Comparison of ENCODE assay signal across 22 cellular contexts in the genomic region with DNA sequence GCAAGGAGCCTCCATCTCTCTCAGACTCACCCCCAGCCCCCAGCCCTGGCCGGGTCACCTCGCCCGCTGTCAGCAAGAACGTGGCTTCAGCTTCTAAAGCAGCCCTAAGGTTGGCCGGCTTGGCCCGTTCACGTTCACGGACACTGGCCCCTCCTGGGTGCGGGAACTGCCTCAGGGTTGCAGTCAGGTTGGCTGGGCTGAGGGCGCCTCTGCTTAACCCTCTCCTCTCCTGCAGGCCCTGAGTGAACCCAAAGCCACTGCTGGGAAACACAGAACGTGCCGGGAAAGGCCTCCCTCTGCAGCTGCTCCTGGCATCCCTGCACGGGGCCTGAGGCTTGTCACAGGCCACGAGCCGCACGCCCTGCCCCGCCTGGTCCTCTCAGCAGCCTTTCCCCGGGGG. TPM values are rescaled to one million over a fixed set of nuclear protein-coding genes. Genes with fewer than 3 reads are reported as not detected.
DNase-seq lines count a peak whose midpoint lies in the region; ATAC-seq, FAIRE-seq and TF ChIP-seq lines count a peak whose summit lies in the region.
"Had no signal": no experiment of that assay in that cellular context is flagged by ENCODE, and none has a peak within 500 bp of the region (broad histone marks: within the 10 kb centered on the region; RNA-seq: fewer than 3 reads in every experiment).

No MANE protein-coding gene starts in this region.

- peaks cover 9% of the 10 kb centered on the region for H3K9me1 ChIP-seq in K562 (ENCODE audit: control insufficient read depth, insufficient read depth, low read length)

- H2AK5ac ChIP-seq in mesendoderm (ENCODE audit: low read length): no peak overlapping the region

- no peak overlapping the region for H2BK120ac ChIP-seq in mesendoderm (ENCODE audit: low read depth, low read length)

- 21% methylated on average over 6 of the region's 18 CpGs for WGBS in HepG2 (ENCODE audit: low lambda C conversion rate)
- 47% methylated on average over 10 of the region's 18 CpGs for WGBS in right lobe of liver (ENCODE audit: insufficient coverage, low coverage, low lambda C conversion rate, missing lambda C conversion rate)
- WGBS in K562 (ENCODE audit: insufficient coverage, low coverage, missing lambda C conversion rate): 33% methylated on average over 16 of the region's 18 CpGs
- WGBS in mesendoderm (ENCODE audit: extremely low coverage, insufficient coverage, low lambda C conversion rate): no CpG with 5 or more reads among the region's 18 CpGs
- 70 to 87% (median 83%) methylated on average over 13 to 18 of the region's 18 CpGs for WGBS in spleen, 5 donors

- FAIRE-seq in HepG2 (lab: Jason Lieb, UNC) (no peak), K562 (lab: Jason Lieb, UNC) (no peak)
- FAIRE-seq: A204.1 had no signal

- TF ChIP-seq CTCF in HepG2 (CRISPR knock-in tag; IDR thresholded peaks at IDR 0.05): no peak
- no peak for TF ChIP-seq CTCF in right lobe of liver (IDR thresholded peaks at IDR 0.05)
- TF ChIP-seq CTCF in K562 (IDR thresholded peaks at IDR 0.05 in 2 of 3, conservative IDR thresholded peaks at IDR 0.05 in 1 of 3; ENCODE audit: insufficient read depth in 2 of 3, low read depth in 1 of 3, low read length in 3 of 3): no peak
- TF ChIP-seq CTCF in RWPE1 (conservative IDR thresholded peaks at IDR 0.05; ENCODE audit: low read depth): no peak
- no peak for TF ChIP-seq CTCF in spleen (IDR thresholded peaks at IDR 0.05 in 8 of 11, conservative IDR thresholded peaks at IDR 0.05 in 3 of 11)

- no peak for TF ChIP-seq RAD21 in HepG2 (CRISPR knock-in tag; IDR thresholded peaks at IDR 0.05)
- TF ChIP-seq RAD21 in K562 (CRISPR knock-in tag; conservative IDR thresholded peaks at IDR 0.05 in 1 of 2, IDR thresholded peaks at IDR 0.05 in 1 of 2): no peak

- DNase-seq in HepG2 (ENCODE audit: low spot score): peak; percentile 42
- no peak for DNase-seq in right lobe of liver
- DNase-seq in K562 (ENCODE audit: extremely low read depth in 1 of 4, low spot score in 3 of 4): no peak
- no peak for DNase-seq in mesendoderm
- no peak for DNase-seq in RWPE1 (ENCODE audit: low spot score)
- DNase-seq in head of caudate nucleus: no peak
- no peak for DNase-seq in spleen
- DNase-seq: Calu3; CD8-positive, alpha-beta T cell; DND-41; NCI-H1105 treated with DMSO at 0.1 percent for 48 hours; NCI-H1694 treated with DMSO at 0.1 percent for 48 hours; NCI-H2107; NCI-H2227 treated with DMSO at 0.1 percent for 48 hours; NCI-H510A treated with DMSO at 0.1 percent for 48 hours; NCI-H82; RPMI8226 had no signal

- no peak overlapping the region for H4K5ac ChIP-seq in mesendoderm (ENCODE audit: low read length)

- no peaks in the 10 kb centered on the region for H3K79me2 ChIP-seq in HepG2 (ENCODE audit: insufficient read depth, low read length)
- H3K79me2 ChIP-seq in K562 (ENCODE audit: control insufficient read depth, insufficient read depth, low read length): no peaks in the 10 kb centered on the region
- no peaks in the 10 kb centered on the region for H3K79me2 ChIP-seq in mesendoderm (ENCODE audit: control insufficient read depth, insufficient read depth, low read length)

- H4K20me1 ChIP-seq in HepG2 (ENCODE audit: insufficient read depth, low read length): no peaks in the 10 kb centered on the region
- no peaks in the 10 kb centered on the region; the same call in 1 of the 2 replicates for H4K20me1 ChIP-seq in K562 (replicated peaks; ENCODE audit: control insufficient read depth, insufficient read depth, low read length)

- intact Hi-C loops in HepG2 (cut with micrococcal nuclease; ENCODE audit: unreplicated experiment) (no loop called here), right lobe of liver (cut with DNase I) (no loop called here), K562 (cut with micrococcal nuclease) (no loop called here), head of caudate nucleus (cut with DNase I) (no loop called here), spleen (cut with DNase I; ENCODE audit: low total_unique reads) (no loop called here)

- H3K9me3 ChIP-seq in HepG2 (ENCODE audit: low read length): no peaks in the 10 kb centered on the region
- H3K9me3 ChIP-seq in right lobe of liver: no peaks in the 10 kb centered on the region
- no peaks in the 10 kb centered on the region for H3K9me3 ChIP-seq in K562 (replicated peaks; ENCODE audit: control insufficient read depth, insufficient read depth, low read depth, low read length)
- no peaks in the 10 kb centered on the region for H3K9me3 ChIP-seq in spleen
- H3K9me3 ChIP-seq: HAP-1, SJSA1 had no signal

- no peak overlapping the region for H3K4ac ChIP-seq in mesendoderm (ENCODE audit: low read depth, low read length)

- H3K36me3 ChIP-seq in HepG2 (replicated peaks in 1 of 2; ENCODE audit: control insufficient read depth in 1 of 2, insufficient read depth in 2 of 2, low read length in 2 of 2) (no peaks in the 10 kb centered on the region), right lobe of liver (no peaks in the 10 kb centered on the region), K562 (ENCODE audit: control insufficient read depth, insufficient read depth, low read length) (no peaks in the 10 kb centered on the region), mesendoderm (ENCODE audit: control insufficient read depth, insufficient read depth, low read length) (no peaks in the 10 kb centered on the region), spleen (no peaks in the 10 kb centered on the region)
- H3K36me3 ChIP-seq: HAP-1, SJSA1 had no signal

- H3K27me3 ChIP-seq in HepG2 (ENCODE audit: control insufficient read depth in 1 of 2, insufficient read depth in 2 of 2, low read length in 2 of 2): no peaks in the 10 kb centered on the region; a peak in 1 of 5 replicates
- no peaks in the 10 kb centered on the region for H3K27me3 ChIP-seq in right lobe of liver
- no peaks in the 10 kb centered on the region for H3K27me3 ChIP-seq in K562 (ENCODE audit: control insufficient read depth in 2 of 2, insufficient read depth in 2 of 2, low read length in 2 of 2)
- H3K27me3 ChIP-seq in mesendoderm (ENCODE audit: insufficient read depth, low read length, poor library complexity): no peaks in the 10 kb centered on the region
- H3K27me3 ChIP-seq in spleen (replicated peaks in 1 of 7): no peaks in the 10 kb centered on the region
- H3K27me3 ChIP-seq: SJSA1 had no signal

- TF ChIP-seq EP300 in HepG2 (IDR thresholded peaks at IDR 0.05; ENCODE audit: low read depth in 2 of 2, low read length in 2 of 2): no peak
- TF ChIP-seq EP300 in HepG2 (CRISPR knock-in tag; IDR thresholded peaks at IDR 0.05; ENCODE audit: borderline replicate concordance): no peak
- TF ChIP-seq EP300 in K562 (IDR thresholded peaks at IDR 0.05; ENCODE audit: low read length): no peak

- peak overlapping the region; percentile 2 for H3K56ac ChIP-seq in mesendoderm (ENCODE audit: low read length)

- POLR2A ChIA-PET in HepG2 (lab: Yijun Ruan, JAX) (interaction anchor here (1.1 to 5.4 kb wide), 4 partner anchors 8 to 119 kb away, joined by 4 to 99 read pairs (median 7); no protein-coding TSS in a partner anchor), K562 (lab: Yijun Ruan, JAX) (interaction anchor here (1.2 to 1.7 kb wide), 2 partner anchors 8 to 18 kb away, joined by 3 to 6 read pairs; no protein-coding TSS in a partner anchor), RWPE1 (lab: Yijun Ruan, JAX; ENCODE audit: low non-redundant PET) (no interaction called here)

- peak overlapping the region; percentile 83 for H3K4me2 ChIP-seq in HepG2 (ENCODE audit: low read depth, low read length)
- H3K4me2 ChIP-seq in K562 (ENCODE audit: insufficient read depth, low read length): no peak overlapping the region
- no peak overlapping the region for H3K4me2 ChIP-seq in mesendoderm (ENCODE audit: low read length)

- no peaks in the 10 kb centered on the region for H3K79me1 ChIP-seq in mesendoderm (ENCODE audit: low read length)

- H3K18ac ChIP-seq in mesendoderm (ENCODE audit: low read length): no peak overlapping the region

- in situ Hi-C loops in HepG2 (cut with HindIII; ENCODE audit: extremely low pct_ligation_motif_present, low pct_unique_long_range_greater_than_20kb) (no loop called here), K562 (cut with MboI) (no loop called here)

- H3K9ac ChIP-seq in HepG2 (ENCODE audit: insufficient read depth, low read depth, low read length) (peak overlapping the region; percentile 41; the same call in 1 of the 2 replicates), K562 (ENCODE audit: insufficient read depth in 1 of 2, low read depth in 2 of 2, low read length in 2 of 2) (no peak overlapping the region), mesendoderm (ENCODE audit: low read length) (no peak overlapping the region)

- CTCF ChIA-PET in HepG2 (lab: Yijun Ruan, JAX; ENCODE audit: low intra/inter-chr PET ratio, low total read pairs): no interaction called here
- CTCF ChIA-PET in K562 (lab: Yijun Ruan, JAX; ENCODE audit: low intra/inter-chr PET ratio): no interaction called here
- CTCF ChIA-PET in RWPE1 (lab: Yijun Ruan, JAX): interaction anchor here (0.6 to 0.7 kb wide), 2 partner anchors 90 to 1236 kb away, joined by 3 to 4 read pairs; no protein-coding TSS in a partner anchor

- no peak overlapping the region for H2BK15ac ChIP-seq in mesendoderm (replicated peaks; ENCODE audit: low read depth)

- no peak overlapping the region for H2AFZ ChIP-seq in HepG2 (ENCODE audit: low read length)
- H2AFZ ChIP-seq in K562 (ENCODE audit: low read depth, low read length): no peak overlapping the region

- H4K8ac ChIP-seq in mesendoderm (ENCODE audit: low read depth, low read length): no peak overlapping the region

- H3K4me3 ChIP-seq in HepG2 (replicated peaks in 1 of 3; ENCODE audit: insufficient read depth in 1 of 3, low read depth in 2 of 3, low read length in 3 of 3) (peak overlapping the region; percentile 10 to 48 (median 29); a peak in 3 of 6 replicates), right lobe of liver (no peak overlapping the region), K562 (no peak overlapping the region), mesendoderm (ENCODE audit: low read length) (no peak overlapping the region), spleen (no peak overlapping the region)
- H3K4me3 ChIP-seq: HAP-1, SJSA1 had no signal

- BruUV-seq in HepG2 (replicated peaks; lab: Mats Ljungman, UMichigan) (no TSS peak), K562 (replicated peaks; lab: Mats Ljungman, UMichigan) (no TSS peak)

- peaks cover 82% of the 10 kb centered on the region for H3K4me1 ChIP-seq in HepG2 (ENCODE audit: insufficient read depth, low read length)
- H3K4me1 ChIP-seq in right lobe of liver: no peaks in the 10 kb centered on the region
- peaks cover 7 to 56% of the 10 kb centered on the region in 2 experiments for H3K4me1 ChIP-seq in K562 (replicated peaks in 1 of 2; ENCODE audit: control insufficient read depth in 2 of 2, insufficient read depth in 2 of 2, low read length in 2 of 2)
- H3K4me1 ChIP-seq in mesendoderm (ENCODE audit: control insufficient read depth, low read depth, low read length): no peaks in the 10 kb centered on the region
- peaks cover 0 to 48% (median 19%) of the 10 kb centered on the region in 6 donors for H3K4me1 ChIP-seq in spleen

- TF ChIP-seq POLR2A in HepG2 (IDR thresholded peaks at IDR 0.05; ENCODE audit: insufficient read depth in 1 of 2, low read depth in 2 of 2, low read length in 2 of 2): no peak
- no peak for TF ChIP-seq POLR2A in right lobe of liver (IDR thresholded peaks at IDR 0.05)
- no peak for TF ChIP-seq POLR2A in K562 (conservative IDR thresholded peaks at IDR 0.05)
- no peak for TF ChIP-seq POLR2A in spleen (IDR thresholded peaks at IDR 0.05)

- ATAC-seq in HepG2 (peak; percentile 63), right lobe of liver (no peak), K562 (peak; percentile 11; the same call in 2 of the 3 replicates), GM19328 (IDR thresholded peaks at IDR 0.05; ENCODE audit: unreplicated experiment) (no peak)
- ATAC-seq: CD8-positive, alpha-beta T cell had no signal

- H3K23ac ChIP-seq in mesendoderm (ENCODE audit: low read length): no peak overlapping the region

- no peak overlapping the region for H2BK5ac ChIP-seq in mesendoderm (ENCODE audit: low read length)

- H3K27ac ChIP-seq in HepG2 (ENCODE audit: extremely low read length, insufficient read depth, low read length): no peak overlapping the region
- no peak overlapping the region for H3K27ac ChIP-seq in right lobe of liver
- H3K27ac ChIP-seq in K562 (ENCODE audit: extremely low read depth, low read depth, low read length): no peak overlapping the region
- no peak overlapping the region for H3K27ac ChIP-seq in mesendoderm (ENCODE audit: low read depth, low read length)
- H3K27ac ChIP-seq in RWPE1: no peak overlapping the region
- H3K27ac ChIP-seq in spleen: no peak overlapping the region
- H3K27ac ChIP-seq: HL-60, SJSA1 had no signal

RNA-seq across cellular contexts. Expression of gene UBAC1, which starts 40.1 kb away (rescaled TPM):
- 28.7 and 32.2 TPM in 2 replicates for total RNA-seq in HepG2 (2016; rRNA removed; fragmentation: Illumina TruSeq; extraction: Trizol)
- total RNA-seq in HepG2 (2016; cell fraction: cytosol; rRNA removed; fragmentation: Illumina TruSeq; extraction: Trizol; ENCODE audit: low read depth): 64.3 and 65.0 TPM in 2 replicates
- total RNA-seq in HepG2 (2016; cell fraction: insoluble cytoplasmic fraction; rRNA removed; fragmentation: Illumina TruSeq; extraction: Trizol): 24.0 and 31.6 TPM in 2 replicates
- 72.1 and 78.0 TPM in 2 replicates for total RNA-seq in HepG2 (2016; cell fraction: membrane; rRNA removed; fragmentation: Illumina TruSeq; extraction: Trizol)
- 18.2 and 19.5 TPM in 2 replicates for total RNA-seq in HepG2 (2016; cell fraction: nucleus; rRNA removed; fragmentation: Illumina TruSeq; extraction: Trizol)
- polyA plus RNA-seq in HepG2 (2011; rRNA removed): 30.2 and 34.1 TPM in 2 replicates
- polyA plus RNA-seq in HepG2 (2011; cell fraction: cytosol; rRNA removed): 21.2 and 27.8 TPM in 2 replicates
- polyA plus RNA-seq in HepG2 (2011; cell fraction: nucleus; rRNA removed): 62.0 and 64.4 TPM in 2 replicates
- 11.8 and 12.0 TPM in 2 replicates for polyA plus RNA-seq in HepG2 (2012)
- 61.3 and 64.0 TPM in 2 replicates for polyA plus RNA-seq in HepG2 (2016; cell fraction: cytosol; fragmentation: Illumina TruSeq; extraction: Trizol; ENCODE audit: low read depth)
- polyA plus RNA-seq in HepG2 (2016; cell fraction: insoluble cytoplasmic fraction; fragmentation: Illumina TruSeq; extraction: Trizol; ENCODE audit: low read depth): 30.7 and 32.1 TPM in 2 replicates
- polyA plus RNA-seq in HepG2 (2016; cell fraction: membrane; fragmentation: Illumina TruSeq; extraction: Trizol; ENCODE audit: low read depth): 65.3 TPM in 2 replicates
- polyA plus RNA-seq in HepG2 (2016; cell fraction: nucleus; fragmentation: Illumina TruSeq; extraction: Trizol; ENCODE audit: insufficient read depth, low read depth): 36.3 and 39.7 TPM in 2 replicates
- 13.4 and 58.0 TPM in 2 replicates for polyA minus RNA-seq in HepG2 (2011; rRNA and poly(A)+ RNA removed; ENCODE audit: low replicate concordance)
- polyA minus RNA-seq in HepG2 (2011; cell fraction: cytosol; rRNA and poly(A)+ RNA removed): 6.0 and 8.0 TPM in 2 replicates
- 11.2 and 18.6 TPM in 2 replicates for polyA minus RNA-seq in HepG2 (2011; cell fraction: nucleus; rRNA and poly(A)+ RNA removed)
- 10 to 100 TPM; 15.2 to 27.0 (median 16.5) TPM for total RNA-seq in right lobe of liver
- 536 and 854 TPM in 2 replicates for total RNA-seq in K562 (2011; cell fraction: chromatin; rRNA removed; ENCODE audit: low replicate concordance)
- 552 and 553 TPM in 2 replicates for total RNA-seq in K562 (2011; cell fraction: nucleolus; rRNA removed)
- total RNA-seq in K562 (2011; cell fraction: nucleoplasm; rRNA removed): 447 and 492 TPM in 2 replicates
- total RNA-seq in K562 (2014; rRNA removed): 399 and 504 TPM in 2 replicates
- total RNA-seq in K562 (2014; rRNA removed; fragmentation: Illumina TruSeq; extraction: Trizol): 138 and 145 TPM in 2 replicates
- 166 and 171 TPM in 2 replicates for total RNA-seq in K562 (2015; rRNA removed; fragmentation: Illumina TruSeq; extraction: Trizol)
- total RNA-seq in K562 (2021): 294 and 309 TPM in 2 replicates
- 385 and 395 TPM in 2 replicates for polyA plus RNA-seq in K562 (2011; rRNA removed)
- polyA plus RNA-seq in K562 (2011; cell fraction: cytosol; rRNA removed): 447 and 505 TPM in 2 replicates
- polyA plus RNA-seq in K562 (2011; cell fraction: nucleus; rRNA removed): 838 and 845 TPM in 2 replicates
- 178 and 239 TPM in 2 replicates for polyA plus RNA-seq in K562 (2012)
- polyA plus RNA-seq in K562 (2014; fragmentation: Illumina TruSeq; extraction: Trizol): 219 and 228 TPM in 2 replicates
- polyA plus RNA-seq in K562 (2014; fragmentation: Nextera tagmentation; extraction: Ambion mirVana): 100 to 1,000 TPM in 1 of 2 experiments, 10 to 100 TPM in 1; 94.0 to 117 TPM
- 381 and 405 TPM in 2 replicates for polyA plus RNA-seq in K562 (2014; rRNA removed)
- polyA minus RNA-seq in K562 (2011; rRNA and poly(A)+ RNA removed): 128 and 165 TPM in 2 replicates
- 110 and 129 TPM in 2 replicates for polyA minus RNA-seq in K562 (2011; cell fraction: cytosol; rRNA and poly(A)+ RNA removed)
- 120 and 171 TPM in 2 replicates for polyA minus RNA-seq in K562 (2011; cell fraction: nucleus; rRNA and poly(A)+ RNA removed)
- 43.4 TPM for polyA plus RNA-seq in mesendoderm (2013, experiment 1 of 2)
- polyA plus RNA-seq in mesendoderm (2013, experiment 2 of 2): 42.5 TPM
- 10 to 100 TPM; 32.3 to 45.8 (median 34.0) TPM for total RNA-seq in spleen
- polyA plus RNA-seq in spleen: 10 to 100 TPM; 28.0 to 45.3 (median 35.0) TPM

Comparison
In these comparisons a context has a peak if more than half of its experiments do, and no peak if none do; other contexts are left out.
1. ATAC-seq: peak in HepG2 (single experiment) and K562 (single experiment); none in right lobe of liver (0 of 4) and GM19328 (single experiment).
2. H3K4me3 ChIP-seq: peak in HepG2 (3 of 3); none in right lobe of liver (0 of 3), K562 (single experiment), mesendoderm (single experiment) and spleen (0 of 8).
3. Of the 241 proteins assayed by ChIP-seq in both HepG2 and K562: peak only in HepG2: BCL6, ERF, FOXP4, HDAC2, KDM5B, MED1 and 8 more; only in K562: POLR2G; in both: none; in neither: 224; mixed calls (peak in some experiments, not most) for 2.